26 cellular contexts compared by ENCODE assay signal in genomic region chr10:54559498-54559897, GRCh38.
A peak's percentile ranks its signal among the peaks of the same experiment; 100 is the strongest.
DNase-seq lines count a peak whose midpoint lies in the region; ATAC-seq and TF ChIP-seq lines count a peak whose summit lies in the region.
"Had no signal": no experiment of that assay in that cellular context is flagged by ENCODE, and none has a peak within 500 bp of the region (broad histone marks: within the 10 kb centered on the region; RNA-seq: fewer than 3 reads in every experiment).

No MANE protein-coding gene starts in this region.

- no peak overlapping the region for H2AK9ac ChIP-seq in IMR-90 (replicated peaks; ENCODE audit: low read depth, low read length, poor library complexity)

- no peak overlapping the region for H3K18ac ChIP-seq in IMR-90 (ENCODE audit: low read depth, low read length)

- in situ Hi-C loops in IMR-90 (cut with MboI; ENCODE audit: low sequenced_read_pairs) (no loop called here), astrocyte of the spinal cord (cut with HindIII; ENCODE audit: low sequenced_read_pairs) (no loop called here)

- H3K9me1 ChIP-seq in IMR-90 (ENCODE audit: insufficient read depth, low read length) = no peaks in the 10 kb centered on the region

- no peak overlapping the region for H3K27ac ChIP-seq in IMR-90 (ENCODE audit: insufficient read depth, low read length)
- H3K27ac ChIP-seq: upper lobe of left lung, VCaP had no signal

- H3K27me3 ChIP-seq in IMR-90 (ENCODE audit: control insufficient read depth, insufficient read depth, low read length) = no peaks in the 10 kb centered on the region
- H3K27me3 ChIP-seq: upper lobe of left lung had no signal

- H2BK15ac ChIP-seq in IMR-90 (ENCODE audit: low read depth, low read length) = no peak overlapping the region

- no peak overlapping the region for H4K5ac ChIP-seq in IMR-90 (ENCODE audit: low read depth, low read length)

- DNase-seq in IMR-90 (peak; percentile 0), astrocyte of the spinal cord (ENCODE audit: low read depth, low spot score) (peak; percentile 77), iris pigment epithelial cell (ENCODE audit: low read depth) (peak; percentile 26), anterior cingulate cortex (lab: John Stamatoyannopoulos, UW) (no peak), putamen (ENCODE audit: low spot score) (no peak), mucosa of descending colon (no peak)
- no peak for DNase-seq in stimulated activated naive CD8-positive, alpha-beta T cell treated with anti-CD3 and anti-CD28 coated beads, Interleukin-15, Interleukin-2, amounts not matched to agents 100 U/mL and 50 U/mL, for 24 hours
- DNase-seq: activated CD4-positive, alpha-beta T cell treated with anti-CD3 and anti-CD28 coated beads for 4 hours; activated gamma-delta T cell; activated T-cell treated with anti-CD3 and anti-CD28 coated beads, Interleukin-2, amount 50 U/mL, for 1 hour; Calu3; DMS79 treated with DMSO at 0.1 percent for 48 hours; effector CD8-positive, alpha-beta T cell; KBM-7; left ventricle myocardium superior; midbrain; MM.1S; NCI-H2081 treated with DMSO at 0.1 percent for 48 hours; NCI-H345; NCI-H748 treated with DMSO at 0.1 percent for 48 hours; small intestine; stimulated activated CD4-positive, alpha-beta T cell treated with anti-CD3 and anti-CD28 coated beads, Interleukin-1b, Interleukin-23, amount 100 ng/mL, for 48 hours; upper lobe of left lung had no signal

- no peaks in the 10 kb centered on the region for H3K79me1 ChIP-seq in IMR-90 (ENCODE audit: low read depth in 1 of 2, low read length in 2 of 2)

- H2BK5ac ChIP-seq in IMR-90 (ENCODE audit: low read depth, low read length, poor library complexity, severe bottlenecking) = no peak overlapping the region

- H3K14ac ChIP-seq in IMR-90 (replicated peaks; ENCODE audit: low read depth, low read length) = no peak overlapping the region

- no peak overlapping the region for H4K91ac ChIP-seq in IMR-90 (ENCODE audit: insufficient read depth, low read depth, low read length)

- no peaks in the 10 kb centered on the region for H3K4me1 ChIP-seq in IMR-90 (ENCODE audit: control insufficient read depth, insufficient read depth, low read length)
- H3K4me1 ChIP-seq in mucosa of descending colon (ENCODE audit: low read depth) = no peaks in the 10 kb centered on the region
- H3K4me1 ChIP-seq: upper lobe of left lung had no signal

- intact Hi-C loops in IMR-90 (cut with micrococcal nuclease) = no loop called here
- intact Hi-C loops in mucosa of descending colon (cut with DNase I, micrococcal nuclease) = no loop called here

- POLR2A ChIA-PET in IMR-90 (lab: Charles Lee; ENCODE audit: unreplicated experiment) = no interaction called here

- no peaks in the 10 kb centered on the region for H4K20me1 ChIP-seq in IMR-90 (ENCODE audit: insufficient read depth, low read length)

- TF ChIP-seq CTCF in IMR-90 (conservative IDR thresholded peaks at IDR 0.05; ENCODE audit: low read depth, low read length) = no peak
- no peak for TF ChIP-seq CTCF in astrocyte of the spinal cord (IDR thresholded peaks at IDR 0.05; ENCODE audit: low read depth, low read length)
- TF ChIP-seq CTCF in mucosa of descending colon (IDR thresholded peaks at IDR 0.05) = no peak

- BruUV-seq in IMR-90 (replicated peaks; lab: Mats Ljungman, UMichigan) = no TSS peak

- H3K56ac ChIP-seq in IMR-90 (ENCODE audit: extremely low read depth, insufficient read depth, low read length) = no peak overlapping the region

- CTCF ChIA-PET in IMR-90 (lab: Yijun Ruan, JAX) = interaction anchor here (0.7 kb wide), 1 partner anchor 10 kb away, joined by 10 read pairs; no protein-coding TSS in a partner anchor

- H3K4ac ChIP-seq in IMR-90 (ENCODE audit: low read depth, low read length) = no peak overlapping the region

- H2AK5ac ChIP-seq in IMR-90 (ENCODE audit: low read depth, low read length) = no peak overlapping the region

- H3K4me2 ChIP-seq in IMR-90 (ENCODE audit: low read depth, low read length) = no peak overlapping the region

- H3K36me3 ChIP-seq in IMR-90 (ENCODE audit: control insufficient read depth, insufficient read depth, low read length) (no peaks in the 10 kb centered on the region), mucosa of descending colon (ENCODE audit: low read depth) (no peaks in the 10 kb centered on the region)
- H3K36me3 ChIP-seq: upper lobe of left lung had no signal

- H2AFZ ChIP-seq in IMR-90 (replicated peaks; ENCODE audit: low read length, poor library complexity) = no peak overlapping the region

- H3K9ac ChIP-seq in IMR-90 (ENCODE audit: low read depth, low read length) = no peak overlapping the region

- dilution Hi-C loops in IMR-90 (cut with HindIII; ENCODE audit: low sequenced_read_pairs, unreplicated experiment) = no loop called here

- no peak for ATAC-seq in IMR-90 (ENCODE audit: low read depth)
- ATAC-seq in stimulated activated naive CD8-positive, alpha-beta T cell treated with anti-CD3 and anti-CD28 coated beads, Interleukin-15, Interleukin-2, amounts not matched to agents 100 U/mL and 50 U/mL, for 24 hours = no peak
- no peak for ATAC-seq in mucosa of descending colon
- ATAC-seq: esophagus mucosa; left ventricle myocardium superior; natural killer cell treated with Interleukin-12 subunit alpha and Interleukin-12 subunit beta and Interleukin-15 and Interleukin-18, amount 100 ng/mL, for 72 hours had no signal

- TF ChIP-seq RAD21 in IMR-90 (IDR thresholded peaks at IDR 0.05; ENCODE audit: low read length) = no peak

- no peak overlapping the region for H2BK20ac ChIP-seq in IMR-90 (ENCODE audit: low read depth, low read length)

- no peak for TF ChIP-seq POLR2A in IMR-90 (IDR thresholded peaks at IDR 0.05; ENCODE audit: low read depth, low read length)

- no peak overlapping the region for H3K23ac ChIP-seq in IMR-90 (ENCODE audit: low read depth, low read length)

- no peak overlapping the region for H4K8ac ChIP-seq in IMR-90 (ENCODE audit: low read depth in 2 of 2, low read length in 2 of 2)

- no peak overlapping the region for H2BK120ac ChIP-seq in IMR-90 (ENCODE audit: low read depth, low read length)

- H3K9me3 ChIP-seq in IMR-90 (ENCODE audit: control insufficient read depth, insufficient read depth, low read length) (no peaks in the 10 kb centered on the region), mucosa of descending colon (no peaks in the 10 kb centered on the region)
- H3K9me3 ChIP-seq: upper lobe of left lung had no signal

- H3K4me3 ChIP-seq in IMR-90 (ENCODE audit: insufficient read depth, low read depth, low read length) (no peak overlapping the region), astrocyte of the spinal cord (ENCODE audit: low read depth, low read length) (no peak overlapping the region), mucosa of descending colon (no peak overlapping the region)
- H3K4me3 ChIP-seq: upper lobe of left lung had no signal

TF ChIP-seq in IMR-90, 13 proteins besides CTCF, POLR2A, EP300 and RAD21:
- TF ChIP-seq MXI1 (IDR thresholded peaks at IDR 0.05; ENCODE audit: borderline replicate concordance, low read depth, low read length) = no peak

Comparison
In these comparisons a context has a peak if more than half of its experiments do, and no peak if none do; other contexts are left out.
1. DNase-seq: peak in IMR-90 (single experiment), astrocyte of the spinal cord (single experiment) and iris pigment epithelial cell (single experiment); none in anterior cingulate cortex (0 of 58), stimulated activated naive CD8-positive, alpha-beta T cell treated with anti-CD3 and anti-CD28 coated beads, Interleukin-15, Interleukin-2, amounts not matched to agents 100 U/mL and 50 U/mL, for 24 hours (single experiment), putamen (single experiment) and mucosa of descending colon (0 of 3).